8 cellular contexts compared by ENCODE assay signal in genomic region chr10:114174462-114175190, GRCh38. TPM values are rescaled to one million over a fixed set of nuclear protein-coding genes. Genes with fewer than 3 reads are reported as not detected.
A peak's percentile ranks its signal among the peaks of the same experiment; 100 is the strongest.
DNase-seq lines count a peak whose midpoint lies in the region; ATAC-seq and TF ChIP-seq lines count a peak whose summit lies in the region.

No MANE protein-coding gene starts in this region.

- peaks cover 19 to 47% (median 30%) of the 10 kb centered on the region in 4 donors for H3K4me1 Mint-ChIP-seq in naive thymus-derived CD8-positive, alpha-beta T cell

- H3K4me3 Mint-ChIP-seq in naive thymus-derived CD8-positive, alpha-beta T cell = peak overlapping the region; percentile 88 to 99 (median 97)

- peak overlapping the region; percentile 89 to 100 (median 97) for H3K27ac Mint-ChIP-seq in naive thymus-derived CD8-positive, alpha-beta T cell

- peak overlapping the region; percentile 94 for H2AFZ ChIP-seq in SU-DHL-6 (ENCODE audit: low read depth, low read length, severe bottlenecking)

- POLR2A ChIA-PET in naive thymus-derived CD8-positive, alpha-beta T cell (lab: Charles Lee) = interaction anchor here (0.7 to 1.4 kb wide), 5 partner anchors 17 to 494 kb away, joined by 3 to 5 read pairs (median 3); no protein-coding TSS in a partner anchor

- peak; percentile 37 for DNase-seq in GM10266 (ENCODE audit: extremely low spot score)
- peak; percentile 41 to 74 for DNase-seq in HL-60 (ENCODE audit: low read depth in 1 of 2, low spot score in 1 of 2)
- DNase-seq in epithelial cell of proximal tubule (ENCODE audit: low read depth) = peak; percentile 58
- DNase-seq in naive thymus-derived CD8-positive, alpha-beta T cell = peak in 4 of 10 donors; percentile 50 to 83 (median 62)
- no peak for DNase-seq in foreskin melanocyte
- DNase-seq in stimulated activated CD4-positive, alpha-beta T cell treated with anti-CD3 and anti-CD28 coated beads, Interleukin-15, amount 100 ng/mL, for 24 hours = no peak

- no peaks in the 10 kb centered on the region for H3K79me2 ChIP-seq in SU-DHL-6 (ENCODE audit: insufficient read depth, low read length)

- H3K36me3 Mint-ChIP-seq in naive thymus-derived CD8-positive, alpha-beta T cell = peaks cover 0 to 11% (median 1%) of the 10 kb centered on the region in 3 donors

- no peaks in the 10 kb centered on the region for H4K20me1 ChIP-seq in SU-DHL-6 (ENCODE audit: low read depth, low read length)

- H3K27me3 ChIP-seq in HL-60 (ENCODE audit: insufficient read depth, poor library complexity, severe bottlenecking) (no peaks in the 10 kb centered on the region), SU-DHL-6 (ENCODE audit: low read length) (no peaks in the 10 kb centered on the region)

- peak; percentile 25 for ATAC-seq in GM21390 (IDR thresholded peaks at IDR 0.05; ENCODE audit: unreplicated experiment)
- peak; percentile 62 to 65 for ATAC-seq in naive thymus-derived CD8-positive, alpha-beta T cell

- no peaks in the 10 kb centered on the region for H3K9me3 ChIP-seq in SU-DHL-6 (ENCODE audit: insufficient read depth, low read length)

- no peaks in the 10 kb centered on the region for H3K36me3 ChIP-seq in SU-DHL-6 (ENCODE audit: low read length)

- H3F3A ChIP-seq in SU-DHL-6 (ENCODE audit: insufficient read depth) = no peaks in the 10 kb centered on the region

- H3K27me3 Mint-ChIP-seq in naive thymus-derived CD8-positive, alpha-beta T cell = peaks cover 0 to 4% (median 0%) of the 10 kb centered on the region in 5 donors

- peak overlapping the region; percentile 96 for H3K4me3 ChIP-seq in HL-60 (replicated peaks; ENCODE audit: insufficient read depth, low read length)
- H3K4me3 ChIP-seq in SU-DHL-6 (ENCODE audit: insufficient read depth, low read length, poor library complexity, severe bottlenecking) = peak overlapping the region; percentile 69
- H3K4me3 ChIP-seq in epithelial cell of proximal tubule (ENCODE audit: low read depth, low read length) = peak overlapping the region; percentile 96

- H3K9ac ChIP-seq in SU-DHL-6 (ENCODE audit: low read length) = peak overlapping the region; percentile 65

- H3K9me3 Mint-ChIP-seq in naive thymus-derived CD8-positive, alpha-beta T cell = no peaks in the 10 kb centered on the region

- peak overlapping the region; percentile 79 for H3K27ac ChIP-seq in HL-60 (replicated peaks)
- H3K27ac ChIP-seq in SU-DHL-6 (ENCODE audit: low read depth, low read length) = no peak overlapping the region

- peak overlapping the region; percentile 81 for H3K4me2 ChIP-seq in SU-DHL-6 (ENCODE audit: low read depth, low read length, poor library complexity, severe bottlenecking)

- TF ChIP-seq CTCF in GM10266 (IDR thresholded peaks at IDR 0.05; ENCODE audit: control insufficient read depth, insufficient read depth, low read depth, missing control alignments) (no peak), HL-60 (IDR thresholded peaks at IDR 0.05; ENCODE audit: insufficient read depth, low read length) (no peak), SU-DHL-6 (IDR thresholded peaks at IDR 0.05; ENCODE audit: insufficient read depth, low read length, poor library complexity, severe bottlenecking) (no peak), epithelial cell of proximal tubule (conservative IDR thresholded peaks at IDR 0.05; ENCODE audit: low read depth, low read length) (no peak)

- no peaks in the 10 kb centered on the region for H3K9me2 ChIP-seq in SU-DHL-6 (replicated peaks; ENCODE audit: insufficient read depth, low read length)

RNA-seq across cellular contexts. Expression of gene CCDC186, which starts 0.6 kb away (rescaled TPM):
- total RNA-seq in epithelial cell of proximal tubule = 9.8 and 22.1 TPM in 2 replicates
- total RNA-seq in naive thymus-derived CD8-positive, alpha-beta T cell = 10 to 100 TPM; 38.2 to 42.4 TPM
- 10 to 100 TPM; 18.4 to 19.3 (median 18.5) TPM for polyA plus RNA-seq in naive thymus-derived CD8-positive, alpha-beta T cell

RNA-seq across cellular contexts. Expression of gene TDRD1, which starts 4.5 kb away (rescaled TPM):
- total RNA-seq in epithelial cell of proximal tubule = not detected in 2 replicates
- under 1 TPM; 0.11 to 0.18 TPM for total RNA-seq in naive thymus-derived CD8-positive, alpha-beta T cell
- polyA plus RNA-seq in naive thymus-derived CD8-positive, alpha-beta T cell = under 1 TPM in 2 of 3 donors, not detected in 1; 0.17 to 0.50 TPM

Comparison
In these comparisons a context has a peak if more than half of its experiments do, and no peak if none do; other contexts are left out.
1. DNase-seq: peak in GM10266 (single experiment), HL-60 (2 of 2) and epithelial cell of proximal tubule (single experiment); none in foreskin melanocyte (single experiment) and stimulated activated CD4-positive, alpha-beta T cell treated with anti-CD3 and anti-CD28 coated beads, Interleukin-15, amount 100 ng/mL, for 24 hours (single experiment).
2. Peak in every context shown above with its lines, with median percentiles within 50 percentile points of each other: H3K4me3 ChIP-seq.